ENCODE assay signal across 23 cellular contexts in the genomic region with DNA sequence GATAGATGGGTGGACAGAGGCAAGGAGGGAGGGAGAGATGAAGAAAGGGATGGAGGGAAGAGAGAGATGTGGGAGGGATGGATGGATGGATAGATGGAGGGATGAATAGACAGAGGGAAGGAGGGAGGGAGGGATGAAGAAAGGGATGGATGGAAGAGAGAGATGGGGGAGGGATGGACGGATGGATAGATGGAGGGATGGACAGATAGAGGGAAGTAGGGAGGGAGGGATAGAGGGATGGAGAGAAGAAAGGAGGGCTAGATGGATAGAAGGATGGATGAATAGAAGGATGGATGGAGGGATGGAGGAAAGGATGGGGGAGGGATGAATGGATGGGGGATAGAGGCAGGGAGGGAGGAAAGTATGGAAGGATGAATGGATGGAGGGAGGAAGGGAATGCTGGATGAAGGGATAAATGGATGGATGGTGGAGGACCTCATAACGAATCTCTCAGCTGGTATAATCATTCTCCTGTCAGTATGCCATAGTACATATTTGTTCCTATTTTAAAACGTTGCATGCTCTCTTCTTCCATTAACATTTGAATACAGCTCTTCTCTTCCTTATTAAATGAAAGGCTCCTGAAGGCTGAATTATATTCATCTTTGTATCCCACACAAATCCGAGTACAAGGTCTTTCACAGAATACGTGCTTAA.
DNase-seq lines count a peak whose midpoint lies in the region; ATAC-seq, FAIRE-seq and TF ChIP-seq lines count a peak whose summit lies in the region.
"Had no signal": no experiment of that assay in that cellular context is flagged by ENCODE, and none has a peak within 500 bp of the region (broad histone marks: within the 10 kb centered on the region; RNA-seq: fewer than 3 reads in every experiment).

No MANE protein-coding gene starts in this region.

- H3K18ac ChIP-seq in IMR-90 (ENCODE audit: low read depth, low read length) = no peak overlapping the region

- no peak overlapping the region for H2AK9ac ChIP-seq in IMR-90 (replicated peaks; ENCODE audit: low read depth, low read length, poor library complexity)

- no peak overlapping the region for H3K4me3 Mint-ChIP-seq in stimulated activated effector memory CD8-positive, alpha-beta T cell treated with anti-CD3 and anti-CD28 coated beads, Interleukin-12 subunit alpha, Interleukin-12 subunit beta, amount 100 ng/mL, for 72 hours

- no peak overlapping the region for H4K91ac ChIP-seq in IMR-90 (ENCODE audit: insufficient read depth, low read depth, low read length)

- no peak overlapping the region for H4K8ac ChIP-seq in IMR-90 (ENCODE audit: low read depth in 2 of 2, low read length in 2 of 2)

- TF ChIP-seq POLR2A in HepG2 (IDR thresholded peaks at IDR 0.05; ENCODE audit: insufficient read depth in 1 of 2, low read depth in 2 of 2, low read length in 2 of 2) (no peak), right lobe of liver (IDR thresholded peaks at IDR 0.05) (no peak), IMR-90 (IDR thresholded peaks at IDR 0.05; ENCODE audit: low read depth, low read length) (no peak), K562 (conservative IDR thresholded peaks at IDR 0.05) (no peak)

- H3K4me1 ChIP-seq in HepG2 (ENCODE audit: insufficient read depth, low read length) (no peaks in the 10 kb centered on the region), right lobe of liver (peaks cover 0 to 22% (median 4%) of the 10 kb centered on the region in 4 donors), IMR-90 (ENCODE audit: control insufficient read depth, insufficient read depth, low read length) (peaks cover 2% of the 10 kb centered on the region), K562 (replicated peaks in 1 of 2; ENCODE audit: control insufficient read depth in 2 of 2, insufficient read depth in 2 of 2, low read length in 2 of 2) (no peaks in the 10 kb centered on the region)
- H3K4me1 ChIP-seq: Peyer's patch had no signal

- H2BK20ac ChIP-seq in IMR-90 (ENCODE audit: low read depth, low read length) = no peak overlapping the region

- no peak for ATAC-seq in HepG2
- no peak for ATAC-seq in right lobe of liver
- no peak for ATAC-seq in IMR-90 (ENCODE audit: low read depth)
- ATAC-seq in K562 = no peak
- no peak for ATAC-seq in stimulated activated effector memory CD8-positive, alpha-beta T cell treated with anti-CD3 and anti-CD28 coated beads, Interleukin-12 subunit alpha, Interleukin-12 subunit beta, amount 100 ng/mL, for 72 hours
- ATAC-seq: HCT116, Right ventricle myocardium inferior had no signal

- no peak overlapping the region for H3K9ac ChIP-seq in HepG2 (ENCODE audit: insufficient read depth, low read depth, low read length)
- no peak overlapping the region for H3K9ac ChIP-seq in IMR-90 (ENCODE audit: low read depth, low read length)
- H3K9ac ChIP-seq in K562 (ENCODE audit: insufficient read depth in 1 of 2, low read depth in 2 of 2, low read length in 2 of 2) = no peak overlapping the region

- H3K4me3 ChIP-seq in HepG2 (replicated peaks in 1 of 3; ENCODE audit: insufficient read depth in 1 of 3, low read depth in 2 of 3, low read length in 3 of 3) (no peak overlapping the region), right lobe of liver (no peak overlapping the region), IMR-90 (ENCODE audit: insufficient read depth, low read depth, low read length) (no peak overlapping the region), K562 (no peak overlapping the region)
- H3K4me3 ChIP-seq: Peyer's patch had no signal

- no peaks in the 10 kb centered on the region for H3K79me2 ChIP-seq in HepG2 (ENCODE audit: insufficient read depth, low read length)
- no peaks in the 10 kb centered on the region for H3K79me2 ChIP-seq in K562 (ENCODE audit: control insufficient read depth, insufficient read depth, low read length)

- 86% methylated on average over 5 of the region's 5 CpGs for WGBS in HepG2 (ENCODE audit: low lambda C conversion rate)
- 89% methylated on average over 5 of the region's 5 CpGs for WGBS in right lobe of liver (ENCODE audit: insufficient coverage, low coverage, low lambda C conversion rate, missing lambda C conversion rate)
- WGBS in IMR-90 (ENCODE audit: extremely low coverage in 2 of 2, insufficient read length in 1 of 2), 2 experiments = 100% methylated on average over 1 of the region's 5 CpGs
- WGBS in K562 (ENCODE audit: insufficient coverage, low coverage, missing lambda C conversion rate) = 0% methylated on average over 4 of the region's 5 CpGs

- H3K56ac ChIP-seq in IMR-90 (ENCODE audit: extremely low read depth, insufficient read depth, low read length) = no peak overlapping the region

- DNase-seq in HepG2 (ENCODE audit: low spot score) = no peak
- DNase-seq in right lobe of liver = no peak
- DNase-seq in IMR-90 = no peak
- no peak for DNase-seq in K562 (ENCODE audit: extremely low read depth in 1 of 4, low spot score in 3 of 4)
- DNase-seq in stimulated activated effector memory CD8-positive, alpha-beta T cell treated with anti-CD3 and anti-CD28 coated beads, Interleukin-12 subunit alpha, Interleukin-12 subunit beta, amount 100 ng/mL, for 72 hours (ENCODE audit: low spot score in 2 of 2) = no peak
- DNase-seq in central memory CD4-positive, alpha-beta T cell = no peak
- DNase-seq in amniotic stem cell (lab: John Stamatoyannopoulos, UW) = no peak
- no peak for DNase-seq in NCI-H2227 treated with DMSO at 0.1 percent for 48 hours (lab: John Stamatoyannopoulos, UW)
- DNase-seq: CD8-positive, alpha-beta memory T cell; DMS53; EL; GF-D8; Kasumi-1; NCI-H1694; NCI-H2081; NCI-H2171; NCI-H82; Peyer's patch had no signal

- H3K36me3 Mint-ChIP-seq in stimulated activated effector memory CD8-positive, alpha-beta T cell treated with anti-CD3 and anti-CD28 coated beads, Interleukin-12 subunit alpha, Interleukin-12 subunit beta, amount 100 ng/mL, for 72 hours = peaks cover 14% of the 10 kb centered on the region

- peak overlapping the region; percentile 53 for H2BK5ac ChIP-seq in IMR-90 (ENCODE audit: low read depth, low read length, poor library complexity, severe bottlenecking)

- no peaks in the 10 kb centered on the region for H3K9me3 ChIP-seq in HepG2 (ENCODE audit: low read length)
- H3K9me3 ChIP-seq in right lobe of liver = no peaks in the 10 kb centered on the region
- H3K9me3 ChIP-seq in IMR-90 (ENCODE audit: control insufficient read depth, insufficient read depth, low read length) = no peaks in the 10 kb centered on the region
- no peaks in the 10 kb centered on the region for H3K9me3 ChIP-seq in K562 (replicated peaks; ENCODE audit: control insufficient read depth, insufficient read depth, low read depth, low read length)
- H3K9me3 ChIP-seq: Peyer's patch had no signal

- H4K5ac ChIP-seq in IMR-90 (ENCODE audit: low read depth, low read length) = no peak overlapping the region

- TF ChIP-seq CTCF in HepG2 (CRISPR knock-in tag; IDR thresholded peaks at IDR 0.05) (no peak), right lobe of liver (IDR thresholded peaks at IDR 0.05) (no peak), IMR-90 (conservative IDR thresholded peaks at IDR 0.05; ENCODE audit: low read depth, low read length) (no peak), K562 (IDR thresholded peaks at IDR 0.05 in 2 of 3, conservative IDR thresholded peaks at IDR 0.05 in 1 of 3; ENCODE audit: insufficient read depth in 2 of 3, low read depth in 1 of 3, low read length in 3 of 3) (no peak)

- dilution Hi-C loops in IMR-90 (cut with HindIII; ENCODE audit: low sequenced_read_pairs, unreplicated experiment) = no loop called here

- in situ Hi-C loops in HepG2 (cut with HindIII; ENCODE audit: extremely low pct_ligation_motif_present, low pct_unique_long_range_greater_than_20kb) (no loop called here), IMR-90 (cut with MboI; ENCODE audit: low sequenced_read_pairs) (no loop called here), K562 (cut with MboI) (no loop called here)

- POLR2A ChIA-PET in HepG2 (lab: Yijun Ruan, JAX) = no interaction called here
- POLR2A ChIA-PET in IMR-90 (lab: Charles Lee; ENCODE audit: unreplicated experiment) = no interaction called here
- POLR2A ChIA-PET in K562 (lab: Yijun Ruan, JAX) = no interaction called here

- FAIRE-seq in HepG2 (lab: Jason Lieb, UNC) (no peak), K562 (lab: Jason Lieb, UNC) (no peak)
- FAIRE-seq: H1, HTR-8/SVneo had no signal

- H3K27me3 ChIP-seq in HepG2 (ENCODE audit: control insufficient read depth in 1 of 2, insufficient read depth in 2 of 2, low read length in 2 of 2) = no peaks in the 10 kb centered on the region
- H3K27me3 ChIP-seq in right lobe of liver = no peaks in the 10 kb centered on the region
- H3K27me3 ChIP-seq in IMR-90 (ENCODE audit: control insufficient read depth, insufficient read depth, low read length) = no peaks in the 10 kb centered on the region
- H3K27me3 ChIP-seq in K562 (ENCODE audit: control insufficient read depth in 2 of 2, insufficient read depth in 2 of 2, low read length in 2 of 2) = peaks cover 0 to 5% of the 10 kb centered on the region in 2 experiments; a peak in 1 of 5 replicates
- H3K27me3 ChIP-seq: Peyer's patch had no signal

- H2AK5ac ChIP-seq in IMR-90 (ENCODE audit: low read depth, low read length) = 0 out of 2 replicates have a peak overlapping the region, but pooled peaks have one; percentile 21

- no peaks in the 10 kb centered on the region for H3K9me3 Mint-ChIP-seq in stimulated activated effector memory CD8-positive, alpha-beta T cell treated with anti-CD3 and anti-CD28 coated beads, Interleukin-12 subunit alpha, Interleukin-12 subunit beta, amount 100 ng/mL, for 72 hours
- H3K9me3 Mint-ChIP-seq: CD8-positive, alpha-beta memory T cell; IgD-negative memory B cell had no signal

- CTCF ChIA-PET in HepG2 (lab: Yijun Ruan, JAX; ENCODE audit: low intra/inter-chr PET ratio, low total read pairs) (no interaction called here), IMR-90 (lab: Yijun Ruan, JAX) (no interaction called here), K562 (lab: Yijun Ruan, JAX; ENCODE audit: low intra/inter-chr PET ratio) (no interaction called here)

- H3K14ac ChIP-seq in IMR-90 (replicated peaks; ENCODE audit: low read depth, low read length) = no peak overlapping the region

- H2AFZ ChIP-seq in HepG2 (ENCODE audit: low read length) (no peak overlapping the region), IMR-90 (replicated peaks; ENCODE audit: low read length, poor library complexity) (no peak overlapping the region), K562 (ENCODE audit: low read depth, low read length) (no peak overlapping the region)

- TF ChIP-seq EP300 in HepG2 (IDR thresholded peaks at IDR 0.05; ENCODE audit: low read depth in 2 of 2, low read length in 2 of 2) (no peak), HepG2 (CRISPR knock-in tag; IDR thresholded peaks at IDR 0.05; ENCODE audit: borderline replicate concordance) (no peak), K562 (IDR thresholded peaks at IDR 0.05; ENCODE audit: low read length) (no peak)

- H3K4me1 Mint-ChIP-seq in stimulated activated effector memory CD8-positive, alpha-beta T cell treated with anti-CD3 and anti-CD28 coated beads, Interleukin-12 subunit alpha, Interleukin-12 subunit beta, amount 100 ng/mL, for 72 hours = peaks cover 77% of the 10 kb centered on the region

- H3K4ac ChIP-seq in IMR-90 (ENCODE audit: low read depth, low read length) = no peak overlapping the region

- H2BK15ac ChIP-seq in IMR-90 (ENCODE audit: low read depth, low read length) = no peak overlapping the region

- H3K27ac ChIP-seq in HepG2 (ENCODE audit: extremely low read length, insufficient read depth, low read length) (no peak overlapping the region), right lobe of liver (no peak overlapping the region), IMR-90 (ENCODE audit: insufficient read depth, low read length) (no peak overlapping the region), K562 (ENCODE audit: extremely low read depth, low read depth, low read length) (no peak overlapping the region)
- H3K27ac ChIP-seq: Peyer's patch had no signal

- peak overlapping the region; percentile 52 for H3K27ac Mint-ChIP-seq in stimulated activated effector memory CD8-positive, alpha-beta T cell treated with anti-CD3 and anti-CD28 coated beads, Interleukin-12 subunit alpha, Interleukin-12 subunit beta, amount 100 ng/mL, for 72 hours

- H3K9me1 ChIP-seq in IMR-90 (ENCODE audit: insufficient read depth, low read length) = peaks cover 8% of the 10 kb centered on the region
- H3K9me1 ChIP-seq in K562 (ENCODE audit: control insufficient read depth, insufficient read depth, low read length) = no peaks in the 10 kb centered on the region

- BruUV-seq in HepG2 (replicated peaks; lab: Mats Ljungman, UMichigan) (no TSS peak), IMR-90 (replicated peaks; lab: Mats Ljungman, UMichigan) (no TSS peak), K562 (replicated peaks; lab: Mats Ljungman, UMichigan) (no TSS peak)

- 0 out of 2 replicates have a peak, but pooled peaks cover 3% of the 10 kb centered on the region for H4K20me1 ChIP-seq in HepG2 (ENCODE audit: insufficient read depth, low read length)
- no peaks in the 10 kb centered on the region for H4K20me1 ChIP-seq in IMR-90 (ENCODE audit: insufficient read depth, low read length)
- H4K20me1 ChIP-seq in K562 (replicated peaks; ENCODE audit: control insufficient read depth, insufficient read depth, low read length) = no peaks in the 10 kb centered on the region

- 0 out of 5 replicates have a peak, but pooled peaks cover 0 to 4% of the 10 kb centered on the region in 2 experiments for H3K36me3 ChIP-seq in HepG2 (replicated peaks in 1 of 2; ENCODE audit: control insufficient read depth in 1 of 2, insufficient read depth in 2 of 2, low read length in 2 of 2)
- H3K36me3 ChIP-seq in right lobe of liver = no peaks in the 10 kb centered on the region
- no peaks in the 10 kb centered on the region for H3K36me3 ChIP-seq in IMR-90 (ENCODE audit: control insufficient read depth, insufficient read depth, low read length)
- no peaks in the 10 kb centered on the region for H3K36me3 ChIP-seq in K562 (ENCODE audit: control insufficient read depth, insufficient read depth, low read length)
- H3K36me3 ChIP-seq: Peyer's patch had no signal

- intact Hi-C loops in HepG2 (cut with micrococcal nuclease; ENCODE audit: unreplicated experiment) = no loop called here
- intact Hi-C loops in right lobe of liver (cut with DNase I) = no loop called here
- intact Hi-C loops in IMR-90 (cut with micrococcal nuclease) = no loop called here
- intact Hi-C loops in K562 (cut with micrococcal nuclease) = no loop called here

- TF ChIP-seq RAD21 in HepG2 (CRISPR knock-in tag; IDR thresholded peaks at IDR 0.05) (no peak), IMR-90 (IDR thresholded peaks at IDR 0.05; ENCODE audit: low read length) (no peak), K562 (CRISPR knock-in tag; conservative IDR thresholded peaks at IDR 0.05 in 1 of 2, IDR thresholded peaks at IDR 0.05 in 1 of 2) (no peak)

- peaks cover 27 to 57% of the 10 kb centered on the region in 2 experiments for H3K79me1 ChIP-seq in IMR-90 (ENCODE audit: low read depth in 1 of 2, low read length in 2 of 2)

- H3K23ac ChIP-seq in IMR-90 (ENCODE audit: low read depth, low read length) = no peak overlapping the region

- H3K4me2 ChIP-seq in HepG2 (ENCODE audit: low read depth, low read length) = no peak overlapping the region
- no peak overlapping the region for H3K4me2 ChIP-seq in IMR-90 (ENCODE audit: low read depth, low read length)
- H3K4me2 ChIP-seq in K562 (ENCODE audit: insufficient read depth, low read length) = no peak overlapping the region

- H2BK120ac ChIP-seq in IMR-90 (ENCODE audit: low read depth, low read length) = no peak overlapping the region
